20 cellular contexts compared by ENCODE assay signal in the genomic region with DNA sequence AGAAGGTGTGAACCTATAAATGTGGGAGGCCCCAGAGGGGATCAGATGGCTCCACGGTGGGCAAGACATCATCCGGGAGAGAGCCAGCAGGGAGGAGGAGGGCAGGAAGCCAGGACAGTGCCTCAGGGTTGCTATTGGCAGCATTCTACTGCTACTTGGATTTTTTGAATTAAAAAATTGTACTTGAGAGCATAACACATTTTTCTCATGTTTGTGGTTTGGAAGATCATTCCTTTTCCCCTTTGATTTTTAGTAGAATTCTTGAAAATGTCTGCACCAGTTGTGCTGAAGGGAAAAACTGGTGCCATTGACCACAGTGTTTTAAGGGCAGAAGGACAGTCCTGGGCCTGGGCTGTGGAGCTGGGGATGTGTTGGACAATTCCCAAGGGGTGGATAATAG. TPM values are rescaled to one million over a fixed set of nuclear protein-coding genes. Genes with fewer than 3 reads are reported as not detected.
DNase-seq lines count a peak whose midpoint lies in the region; ATAC-seq, FAIRE-seq and TF ChIP-seq lines count a peak whose summit lies in the region.
"Had no signal": no experiment of that assay in that cellular context is flagged by ENCODE, and none has a peak within 500 bp of the region (broad histone marks: within the 10 kb centered on the region; RNA-seq: fewer than 3 reads in every experiment).

No MANE protein-coding gene starts in this region.

- H4K20me1 ChIP-seq in hepatocyte (ENCODE audit: insufficient read depth, poor library complexity, severe bottlenecking) = no peaks in the 10 kb centered on the region

- no peak overlapping the region for H3K4me2 ChIP-seq in hepatocyte
- H3K4me2 ChIP-seq: neural progenitor cell had no signal

- peaks cover 12% of the 10 kb centered on the region for H3K9me3 Mint-ChIP-seq in endodermal cell
- no peaks in the 10 kb centered on the region for H3K9me3 Mint-ChIP-seq in CD8-positive, alpha-beta T cell
- H3K9me3 Mint-ChIP-seq: activated T-helper 1 cell treated with anti-CD3 and anti-CD28 coated beads, Interleukin-12 subunit alpha, Interleukin-12 subunit beta, Interleukin-2, Interleukin-4 antibody, amounts not matched to agents 30 ng/mL and 10 ng/mL and 1 ng/mL, durations not matched to agents 14 hours and 24 hours and 36 hours; stimulated activated naive B cell treated with anti-CD40 and anti-IgM and Interleukin-4, amounts not matched to agents 10 μg/mL and 1 μg/mL and 100 μg/mL, for 72 hours had no signal

- no peak overlapping the region for H3K9ac ChIP-seq in endodermal cell (ENCODE audit: extremely low read depth, low read length, poor library complexity, severe bottlenecking)
- H3K9ac ChIP-seq: neural progenitor cell had no signal

- H3K9me2 ChIP-seq in hepatocyte (replicated peaks; ENCODE audit: insufficient read depth) = no peaks in the 10 kb centered on the region

- peak overlapping the region; percentile 7 for H3K4me3 ChIP-seq in endodermal cell (ENCODE audit: low read length)
- no peak overlapping the region for H3K4me3 ChIP-seq in CD8-positive, alpha-beta T cell (ENCODE audit: low read depth, low read length)
- no peak overlapping the region for H3K4me3 ChIP-seq in hepatocyte
- H3K4me3 ChIP-seq: cardiac muscle cell, gastrocnemius medialis, neural progenitor cell had no signal

- CTCF ChIA-PET in CD8-positive, alpha-beta T cell (lab: Charles Lee) = no interaction called here

- H3K27me3 ChIP-seq in endodermal cell (ENCODE audit: control insufficient read depth, insufficient read depth, low read length, poor library complexity, severe bottlenecking) = no peaks in the 10 kb centered on the region
- H3K27me3 ChIP-seq in CD8-positive, alpha-beta T cell (ENCODE audit: insufficient read depth, low read length) = no peaks in the 10 kb centered on the region
- peaks cover 27% of the 10 kb centered on the region for H3K27me3 ChIP-seq in hepatocyte
- H3K27me3 ChIP-seq: cardiac muscle cell, gastrocnemius medialis, neural progenitor cell had no signal

- intact Hi-C loops in CD8-positive, alpha-beta T cell (cut with DNase I, micrococcal nuclease) = no loop called here

- H3K4me1 Mint-ChIP-seq in endodermal cell = peaks cover 21% of the 10 kb centered on the region
- peaks cover 5% of the 10 kb centered on the region for H3K4me1 Mint-ChIP-seq in CD8-positive, alpha-beta T cell (ENCODE audit: low read depth)
- H3K4me1 Mint-ChIP-seq: neural progenitor cell; stimulated activated naive B cell treated with anti-CD40 and anti-IgM and Interleukin-4, amounts not matched to agents 10 μg/mL and 1 μg/mL and 100 μg/mL, for 72 hours had no signal

- no peak for ATAC-seq in CD8-positive, alpha-beta T cell
- ATAC-seq in GM19328 (IDR thresholded peaks at IDR 0.05; ENCODE audit: unreplicated experiment) = no peak
- ATAC-seq: gastrocnemius medialis; stimulated activated naive B cell treated with anti-CD40 and anti-IgM and Interleukin-4, amounts not matched to agents 10 μg/mL and 1 μg/mL and 100 μg/mL, for 72 hours had no signal

- H3K4me1 ChIP-seq in endodermal cell (ENCODE audit: control insufficient read depth, insufficient read depth, low read length) (peaks cover 8% of the 10 kb centered on the region), hepatocyte (ENCODE audit: insufficient read depth) (no peaks in the 10 kb centered on the region)
- peaks cover 17% of the 10 kb centered on the region for H3K4me1 ChIP-seq in CD8-positive, alpha-beta T cell (ENCODE audit: insufficient read depth, low read length)
- H3K4me1 ChIP-seq: gastrocnemius medialis, neural progenitor cell had no signal

- H3K79me2 ChIP-seq in hepatocyte = no peaks in the 10 kb centered on the region

- DNase-seq in AG20443 (ENCODE audit: low spot score) = peak; percentile 76
- DNase-seq in HTR-8/SVneo (ENCODE audit: insufficient read length, low spot score) = peak; percentile 10
- DNase-seq in endodermal cell = no peak
- peak; percentile 6 for DNase-seq in non-pigmented ciliary epithelial cell (ENCODE audit: low read depth)
- no peak for DNase-seq in CD8-positive, alpha-beta T cell
- DNase-seq in activated CD8-positive, alpha-beta memory T cell treated with anti-CD3 and anti-CD28 coated beads, Interleukin-2, amount 50 U/mL, for 48 hours = no peak
- no peak for DNase-seq in hepatocyte (ENCODE audit: low spot score)
- DNase-seq: activated CD8-positive, alpha-beta memory T cell treated with anti-CD3 and anti-CD28 coated beads for 24 hours; activated naive CD8-positive, alpha-beta T cell treated with anti-CD3 and anti-CD28 coated beads, Interleukin-2, amount 10 ng/mL, durations not matched to agents 7 days and 5 days; COR-L47; gastrocnemius medialis; midbrain; retina; stimulated activated naive B cell treated with anti-CD40 and anti-IgM and Interleukin-4, amounts not matched to agents 10 μg/mL and 1 μg/mL and 100 μg/mL, for 72 hours; trophoblast cell had no signal

- no peak for TF ChIP-seq CTCF in endodermal cell (conservative IDR thresholded peaks at IDR 0.05)
- TF ChIP-seq CTCF in CD8-positive, alpha-beta T cell (IDR thresholded peaks at IDR 0.05) = no peak
- TF ChIP-seq CTCF in hepatocyte (IDR thresholded peaks at IDR 0.05; ENCODE audit: poor library complexity) = no peak

- 95 to 100% methylated on average over 2 of the region's 2 CpGs for WGBS in endodermal cell (ENCODE audit: insufficient coverage in 1 of 2, insufficient read length in 1 of 2), 2 experiments
- WGBS in hepatocyte (ENCODE audit: low lambda C conversion rate, missing lambda C conversion rate) = 56% methylated on average over 2 of the region's 2 CpGs

- H3K27ac ChIP-seq in endodermal cell (ENCODE audit: low read depth, low read length) = no peak overlapping the region
- no peak overlapping the region for H3K27ac ChIP-seq in CD8-positive, alpha-beta T cell (ENCODE audit: low read depth, low read length)
- no peak overlapping the region for H3K27ac ChIP-seq in hepatocyte
- H3K27ac ChIP-seq: cardiac muscle cell, gastrocnemius medialis, neural progenitor cell had no signal

- FAIRE-seq in HTR-8/SVneo (lab: Jason Lieb, UNC) = no peak
- FAIRE-seq: GM12892 had no signal

- POLR2A ChIA-PET in CD8-positive, alpha-beta T cell (lab: Charles Lee) = no interaction called here

- no peaks in the 10 kb centered on the region for H3K36me3 Mint-ChIP-seq in endodermal cell (ENCODE audit: low read depth)
- H3K36me3 Mint-ChIP-seq in CD8-positive, alpha-beta T cell = no peaks in the 10 kb centered on the region
- H3K36me3 Mint-ChIP-seq: activated naive CD8-positive, alpha-beta T cell treated with anti-CD3 and anti-CD28 coated beads, Interleukin-2, amount 10 ng/mL, durations not matched to agents 7 days and 5 days; neural progenitor cell had no signal

- H3K36me3 ChIP-seq in endodermal cell (ENCODE audit: control insufficient read depth, insufficient read depth, low read length) (no peaks in the 10 kb centered on the region), hepatocyte (replicated peaks; ENCODE audit: insufficient read depth, low read depth) (no peaks in the 10 kb centered on the region)
- no peaks in the 10 kb centered on the region for H3K36me3 ChIP-seq in CD8-positive, alpha-beta T cell (ENCODE audit: insufficient read depth, low read length)
- H3K36me3 ChIP-seq: cardiac muscle cell, gastrocnemius medialis, neural progenitor cell had no signal

- no peak overlapping the region for H2AFZ ChIP-seq in hepatocyte
- H2AFZ ChIP-seq: neural progenitor cell had no signal

- H3K27ac Mint-ChIP-seq in endodermal cell = no peak overlapping the region
- H3K27ac Mint-ChIP-seq in CD8-positive, alpha-beta T cell = no peak overlapping the region
- H3K27ac Mint-ChIP-seq: activated naive CD8-positive, alpha-beta T cell treated with anti-CD3 and anti-CD28 coated beads, Interleukin-2, amount 10 ng/mL, durations not matched to agents 7 days and 5 days; activated T-helper 1 cell treated with anti-CD3 and anti-CD28 coated beads, Interleukin-12 subunit alpha, Interleukin-12 subunit beta, Interleukin-2, Interleukin-4 antibody, amounts not matched to agents 30 ng/mL and 10 ng/mL and 1 ng/mL, durations not matched to agents 14 hours and 24 hours and 36 hours; neural progenitor cell; stimulated activated naive B cell treated with anti-CD40 and anti-IgM and Interleukin-4, amounts not matched to agents 10 μg/mL and 1 μg/mL and 100 μg/mL, for 72 hours had no signal

- peaks cover 31% of the 10 kb centered on the region for H3K27me3 Mint-ChIP-seq in endodermal cell (ENCODE audit: insufficient read depth)
- peaks cover 10% of the 10 kb centered on the region for H3K27me3 Mint-ChIP-seq in CD8-positive, alpha-beta T cell (ENCODE audit: low read depth)

- no peak overlapping the region for H3K4me3 Mint-ChIP-seq in endodermal cell
- H3K4me3 Mint-ChIP-seq in CD8-positive, alpha-beta T cell = no peak overlapping the region
- H3K4me3 Mint-ChIP-seq: activated naive CD8-positive, alpha-beta T cell treated with anti-CD3 and anti-CD28 coated beads, Interleukin-2, amount 10 ng/mL, durations not matched to agents 7 days and 5 days; activated T-helper 1 cell treated with anti-CD3 and anti-CD28 coated beads, Interleukin-12 subunit alpha, Interleukin-12 subunit beta, Interleukin-2, Interleukin-4 antibody, amounts not matched to agents 30 ng/mL and 10 ng/mL and 1 ng/mL, durations not matched to agents 14 hours and 24 hours and 36 hours; neural progenitor cell; stimulated activated naive B cell treated with anti-CD40 and anti-IgM and Interleukin-4, amounts not matched to agents 10 μg/mL and 1 μg/mL and 100 μg/mL, for 72 hours had no signal

- H3K9me3 ChIP-seq in endodermal cell (ENCODE audit: control insufficient read depth, low read length) (peaks cover 15% of the 10 kb centered on the region), hepatocyte (ENCODE audit: low read depth) (no peaks in the 10 kb centered on the region)
- no peaks in the 10 kb centered on the region for H3K9me3 ChIP-seq in CD8-positive, alpha-beta T cell (ENCODE audit: low read length)
- H3K9me3 ChIP-seq: gastrocnemius medialis had no signal

RNA-seq across cellular contexts. Expression of gene LYZL4, which starts 59.2 kb away (rescaled TPM):
- total RNA-seq in endodermal cell (not detected), hepatocyte (not detected in 2 replicates)
- polyA plus RNA-seq in endodermal cell (2013, experiment 1 of 2) = not detected
- polyA plus RNA-seq in endodermal cell (2013, experiment 2 of 2) = not detected
- not detected for total RNA-seq in CD8-positive, alpha-beta T cell
- polyA plus RNA-seq in hepatocyte = not detected in 2 replicates
- total RNA-seq: activated naive CD8-positive, alpha-beta T cell treated with anti-CD3 and anti-CD28 coated beads, Interleukin-2, amount 10 ng/mL, durations not matched to agents 7 days and 5 days; activated T-helper 1 cell treated with anti-CD3 and anti-CD28 coated beads, Interleukin-12 subunit alpha, Interleukin-12 subunit beta, Interleukin-2, Interleukin-4 antibody, amounts not matched to agents 30 ng/mL and 10 ng/mL and 1 ng/mL, durations not matched to agents 14 hours and 24 hours and 36 hours; gastrocnemius medialis had no signal

Comparison
In these comparisons a context has a peak if more than half of its experiments do, and no peak if none do; other contexts are left out.
1. DNase-seq: peak in AG20443 (single experiment), HTR-8/SVneo (single experiment) and non-pigmented ciliary epithelial cell (single experiment); none in endodermal cell (single experiment), CD8-positive, alpha-beta T cell (0 of 7), activated CD8-positive, alpha-beta memory T cell treated with anti-CD3 and anti-CD28 coated beads, Interleukin-2, amount 50 U/mL, for 48 hours (single experiment) and hepatocyte (single experiment).